In genomic region chr1:177981186-177981585, GRCh38 we compare ENCODE assay signal across 28 cellular contexts. TPM values are rescaled to one million over a fixed set of nuclear protein-coding genes. Genes with fewer than 3 reads are reported as not detected.
"Had no signal": no experiment of that assay in that cellular context is flagged by ENCODE, and none has a peak within 500 bp of the region (broad histone marks: within the 10 kb centered on the region; RNA-seq: fewer than 3 reads in every experiment).

No MANE protein-coding gene starts in this region.

- H3K9me3 Mint-ChIP-seq: activated CD4-positive, alpha-beta memory T cell treated with anti-CD3 and anti-CD28 coated beads, Interleukin-2, amount 10 ng/mL, durations not matched to agents 7 days and 5 days; activated T-cell treated with anti-CD3 and anti-CD28 coated beads, Interleukin-2, amount 50 U/mL, for 24 hours had no signal

- H3K4me1 Mint-ChIP-seq: activated CD4-positive, alpha-beta memory T cell treated with anti-CD3 and anti-CD28 coated beads, Interleukin-2, amount 10 ng/mL, durations not matched to agents 7 days and 5 days; activated CD4-positive, alpha-beta T cell treated with anti-CD3 and anti-CD28 coated beads, Interleukin-2, amount 10 ng/mL, durations not matched to agents 24 days and 14 days had no signal

- H3K36me3 Mint-ChIP-seq: naive thymus-derived CD8-positive, alpha-beta T cell had no signal

- H3K27ac ChIP-seq: gastroesophageal sphincter, heart left ventricle, parathyroid adenoma, psoas muscle, right atrium auricular region, spleen, testis, transverse colon had no signal

- DNase-seq: activated CD4-positive, alpha-beta memory T cell treated with anti-CD3 and anti-CD28 coated beads, Interleukin-2, amount 10 ng/mL, durations not matched to agents 7 days and 5 days; activated CD4-positive, alpha-beta T cell treated with anti-CD3 and anti-CD28 coated beads, Interleukin-2, amount 10 ng/mL, durations not matched to agents 24 days and 14 days; activated CD4-positive, CD25-positive, alpha-beta regulatory T cell treated with anti-CD3 and anti-CD28 coated beads, Interleukin-2, amount 50 U/mL, for 72 hours; activated CD8-positive, alpha-beta memory T cell treated with anti-CD3 and anti-CD28 coated beads, Interleukin-2, amount 50 U/mL, for 48 hours; activated gamma-delta T cell; activated naive CD4-positive, alpha-beta T cell treated with anti-CD3 and anti-CD28 coated beads, Interleukin-2, amount 50 U/mL, for 16 hours; activated T-cell treated with anti-CD3 and anti-CD28 coated beads, Interleukin-2, amount 50 U/mL, for 24 hours; amniotic stem cell; caudate nucleus; cortex of kidney; effector memory CD8-positive, alpha-beta T cell; heart left ventricle; hypothalamus; left ventricle myocardium superior; mammary epithelial cell; midbrain; naive thymus-derived CD8-positive, alpha-beta T cell; occipital lobe; psoas muscle; spleen; stimulated activated naive CD4-positive, alpha-beta T cell treated with Interleukin-2 at 50 U/mL for 16 hours; T-helper 2 cell; testis; transverse colon had no signal

- H3K27ac Mint-ChIP-seq: activated CD4-positive, alpha-beta memory T cell treated with anti-CD3 and anti-CD28 coated beads, Interleukin-2, amount 10 ng/mL, durations not matched to agents 7 days and 5 days; activated CD4-positive, alpha-beta T cell treated with anti-CD3 and anti-CD28 coated beads, Interleukin-2, amount 10 ng/mL, durations not matched to agents 24 days and 14 days; activated T-cell treated with anti-CD3 and anti-CD28 coated beads, Interleukin-2, amount 50 U/mL, for 24 hours; effector memory CD8-positive, alpha-beta T cell; naive thymus-derived CD8-positive, alpha-beta T cell had no signal

- H3K4me3 Mint-ChIP-seq: activated CD4-positive, alpha-beta memory T cell treated with anti-CD3 and anti-CD28 coated beads, Interleukin-2, amount 10 ng/mL, durations not matched to agents 7 days and 5 days; activated CD4-positive, alpha-beta T cell treated with anti-CD3 and anti-CD28 coated beads, Interleukin-2, amount 10 ng/mL, durations not matched to agents 24 days and 14 days; activated T-cell treated with anti-CD3 and anti-CD28 coated beads, Interleukin-2, amount 50 U/mL, for 24 hours; effector memory CD8-positive, alpha-beta T cell; naive thymus-derived CD8-positive, alpha-beta T cell; neural crest cell had no signal

- H3K27me3 Mint-ChIP-seq: activated CD4-positive, alpha-beta memory T cell treated with anti-CD3 and anti-CD28 coated beads, Interleukin-2, amount 10 ng/mL, durations not matched to agents 7 days and 5 days; activated CD4-positive, alpha-beta T cell treated with anti-CD3 and anti-CD28 coated beads, Interleukin-2, amount 10 ng/mL, durations not matched to agents 24 days and 14 days; activated T-cell treated with anti-CD3 and anti-CD28 coated beads, Interleukin-2, amount 50 U/mL, for 24 hours; effector memory CD8-positive, alpha-beta T cell had no signal

RNA-seq across cellular contexts. Expression of gene SEC16B, which starts 11.3 kb away (rescaled TPM):
- total RNA-seq: activated CD4-positive, alpha-beta memory T cell treated with anti-CD3 and anti-CD28 coated beads, Interleukin-2, amount 10 ng/mL, durations not matched to agents 7 days and 5 days; activated CD4-positive, alpha-beta T cell treated with anti-CD3 and anti-CD28 coated beads, Interleukin-2, amount 10 ng/mL, durations not matched to agents 24 days and 14 days; naive thymus-derived CD8-positive, alpha-beta T cell had no signal
- polyA plus RNA-seq: naive thymus-derived CD8-positive, alpha-beta T cell had no signal
